ENCODE assay signal across 8 cellular contexts in the genomic region with DNA sequence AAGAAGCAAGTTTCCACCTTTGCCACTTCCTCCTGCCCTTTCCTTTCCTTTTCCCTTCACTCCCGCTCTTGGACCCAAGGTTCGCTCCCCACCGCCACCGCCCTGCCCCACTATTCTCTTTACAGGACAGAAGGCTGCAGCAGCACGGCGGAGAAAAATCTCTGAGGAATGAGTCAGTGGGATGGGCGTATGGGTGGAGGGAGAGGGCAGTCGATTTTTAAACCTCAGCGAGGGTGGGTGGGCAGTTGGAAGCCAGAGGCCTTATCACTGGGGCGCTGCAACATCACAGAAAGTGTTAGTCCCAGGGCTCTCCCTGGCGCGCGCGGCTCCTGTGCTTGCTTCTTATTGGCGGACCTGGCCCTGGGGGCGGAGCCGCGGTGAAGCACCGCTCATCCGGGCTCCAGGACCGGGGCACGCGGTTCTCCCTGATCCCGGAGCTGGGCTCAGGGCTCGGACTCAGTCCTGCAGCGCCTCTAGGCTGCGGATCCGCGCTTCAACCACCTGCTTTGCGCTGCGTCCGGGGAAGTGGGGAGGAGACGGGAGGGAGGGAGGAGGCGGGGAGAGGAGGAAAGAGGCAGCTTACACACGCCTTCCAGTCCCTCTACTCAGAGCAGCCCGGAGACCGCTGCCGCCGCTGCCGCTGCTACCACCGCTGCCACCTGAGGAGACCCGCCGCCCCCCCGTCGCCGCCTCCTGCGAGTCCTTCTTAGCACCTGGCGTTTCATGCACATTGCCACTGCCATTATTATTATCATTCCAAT. TPM values are rescaled to one million over a fixed set of nuclear protein-coding genes. Genes with fewer than 3 reads are reported as not detected.
DNase-seq lines count a peak whose midpoint lies in the region; ATAC-seq and TF ChIP-seq lines count a peak whose summit lies in the region.

A gene (plus strand): TSS at position 608 of the 761 bp plus-strand sequence.

- no peaks in the 10 kb centered on the region for H3K9me3 ChIP-seq in CD4-positive, alpha-beta T cell (ENCODE audit: control insufficient read depth, low read length)

- peak within 1 kb of the TSS; percentile 55 for H3K4me3 ChIP-seq in lower leg skin (ENCODE audit: low read depth, poor library complexity, severe bottlenecking)

- H3K36me3 Mint-ChIP-seq in CD4-positive, alpha-beta T cell (ENCODE audit: low read depth): peaks cover 12% of the 10 kb centered on the region

- H3K27ac Mint-ChIP-seq in CD4-positive, alpha-beta T cell: peak within 1 kb of the TSS; percentile 91

- no peak for TF ChIP-seq POLR2A in lower leg skin (IDR thresholded peaks at IDR 0.05)

- H3K4me3 Mint-ChIP-seq in CD4-positive, alpha-beta T cell: peak within 1 kb of the TSS; percentile 92

- DNase-seq in CD4-positive, alpha-beta T cell: peak; percentile 41 to 77 (median 62)
- DNase-seq in NCI-H748 treated with DMSO at 0.1 percent for 48 hours (lab: John Stamatoyannopoulos, UW): peak; percentile 94
- peak; percentile 86 to 90 for DNase-seq in activated CD4-positive, alpha-beta T cell treated with anti-CD3 and anti-CD28 coated beads, Interleukin-2, amount 50 U/mL, for 48 hours
- peak; percentile 96 for DNase-seq in ecto neural progenitor cell (ENCODE audit: low spot score)
- peak; percentile 90 to 98 for DNase-seq in lower leg skin (ENCODE audit: low spot score in 2 of 2)
- peak; percentile 71 to 80 for DNase-seq in stimulated activated CD4-positive, alpha-beta T cell treated with anti-CD3 and anti-CD28 coated beads, Interleukin-4, amount 100 ng/mL, for 48 hours (ENCODE audit: low read depth in 2 of 2)

- peak within 1 kb of the TSS; percentile 76 for H3K27ac ChIP-seq in CD4-positive, alpha-beta T cell (ENCODE audit: low read depth, low read length)

- ATAC-seq in CD4-positive, alpha-beta T cell (ENCODE audit: poor library complexity): peak; percentile 60
- ATAC-seq in GM19395 (IDR thresholded peaks at IDR 0.05; ENCODE audit: unreplicated experiment) (peak; percentile 51), HG03558 (IDR thresholded peaks at IDR 0.05; ENCODE audit: extremely low read depth, unreplicated experiment) (peak; percentile 42)

- H3K9me3 Mint-ChIP-seq in CD4-positive, alpha-beta T cell: no peaks in the 10 kb centered on the region

- H3K4me1 Mint-ChIP-seq in CD4-positive, alpha-beta T cell (ENCODE audit: low read depth): peaks cover 32% of the 10 kb centered on the region

- TF ChIP-seq CTCF in CD4-positive, alpha-beta T cell (IDR thresholded peaks at IDR 0.05): no peak
- peak in 1 of 3 donors; percentile 26 for TF ChIP-seq CTCF in lower leg skin (IDR thresholded peaks at IDR 0.05)

- H3K27me3 ChIP-seq in CD4-positive, alpha-beta T cell (ENCODE audit: control insufficient read depth, insufficient read depth, low read length): peaks cover 10% of the 10 kb centered on the region

- 0 to 2% methylated on average over 37 to 45 of the region's 48 CpGs for WGBS in lower leg skin, 2 donors

- intact Hi-C loops in CD4-positive, alpha-beta T cell (cut with DNase I, micrococcal nuclease): loop anchor here in 1 of 2 experiments (10.0 kb wide), 2 partner anchors 762 to 802 kb away; no protein-coding TSS in a partner anchor
- intact Hi-C loops in lower leg skin (cut with DNase I; ENCODE audit: low total_unique reads): no loop called here

- H3K27me3 Mint-ChIP-seq in CD4-positive, alpha-beta T cell: peaks cover 33% of the 10 kb centered on the region

- CTCF ChIA-PET in CD4-positive, alpha-beta T cell (lab: Charles Lee): interaction anchor here (0.5 kb wide), 1 partner anchor 1218 kb away, joined by 3 read pairs; no protein-coding TSS in a partner anchor

- POLR2A ChIA-PET in CD4-positive, alpha-beta T cell (lab: Charles Lee): no interaction called here

RNA-seq across cellular contexts. Expression of the gene that starts here (rescaled TPM):
- 1 to 10 TPM; 1.6 to 1.9 TPM for total RNA-seq in CD4-positive, alpha-beta T cell
- total RNA-seq in lower leg skin: 10 to 100 TPM; 21.2 to 58.0 (median 31.1) TPM

Comparison
In these comparisons a context has a peak if more than half of its experiments do, and no peak if none do; other contexts are left out.
1. Peak in every context shown above with its lines: DNase-seq, ATAC-seq, H3K4me3 ChIP-seq and H3K27ac ChIP-seq.
2. RNA of the gene that starts here (total RNA-seq): 21.2 to 58.0 TPM in lower leg skin; 1.6 to 1.9 TPM in CD4-positive, alpha-beta T cell; every median in the first group is over 4 times any median in the second.